Comparison of ENCODE assay signal across 22 cellular contexts in the genomic region with DNA sequence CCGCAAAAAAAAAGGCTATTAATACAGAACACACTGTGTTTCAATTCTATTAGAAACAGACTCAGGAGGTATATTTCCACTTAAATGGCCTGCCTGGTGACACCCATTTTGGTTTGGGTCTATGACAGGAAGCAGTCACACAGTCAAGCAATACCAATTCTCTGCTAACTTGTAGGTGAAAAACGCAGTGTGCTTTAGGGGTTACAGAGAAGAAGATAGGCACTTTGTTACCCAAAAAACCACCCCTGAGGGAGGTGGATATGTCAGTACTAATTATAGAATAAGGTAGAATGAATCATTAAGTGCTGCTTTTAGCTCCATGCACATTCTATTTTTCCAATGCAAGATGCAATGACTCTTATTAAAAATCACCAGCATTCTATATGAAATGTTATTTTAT.
"Had no signal": no experiment of that assay in that cellular context is flagged by ENCODE, and none has a peak within 500 bp of the region (broad histone marks: within the 10 kb centered on the region; RNA-seq: fewer than 3 reads in every experiment).

No MANE protein-coding gene starts in this region.

- DNase-seq: colonic mucosa; cortex of kidney; dermis blood vessel endothelial cell; dorsolateral prefrontal cortex; effector CD4-positive, alpha-beta T cell; effector CD8-positive, alpha-beta T cell; effector memory CD4-positive, alpha-beta T cell; effector memory CD8-positive, alpha-beta T cell; endodermal cell; erythroblast; esophagus squamous epithelium; foreskin fibroblast; foreskin keratinocyte; foreskin melanocyte; gastrocnemius medialis; glutamatergic neuron had no signal

- H3K4me1 ChIP-seq: colonic mucosa, esophagus muscularis mucosa, esophagus squamous epithelium, foreskin keratinocyte, gastrocnemius medialis, gastroesophageal sphincter had no signal

- H3K27me3 ChIP-seq: colonic mucosa, dorsolateral prefrontal cortex, esophagus muscularis mucosa, esophagus squamous epithelium, foreskin keratinocyte, gastrocnemius medialis, gastroesophageal sphincter, heart left ventricle, heart right ventricle had no signal

- H3K36me3 ChIP-seq: colonic mucosa had no signal

- H3K27ac ChIP-seq: colonic mucosa, coronary artery, dorsolateral prefrontal cortex, epithelial cell of prostate, esophagus muscularis mucosa, esophagus squamous epithelium, foreskin keratinocyte, gastrocnemius medialis, gastroesophageal sphincter had no signal

- H3K4me3 ChIP-seq: colonic mucosa, coronary artery, dorsolateral prefrontal cortex, esophagus muscularis mucosa, esophagus squamous epithelium, gastrocnemius medialis, gastroesophageal sphincter, heart left ventricle, heart right ventricle had no signal

- H3K9me3 ChIP-seq: colonic mucosa, esophagus muscularis mucosa, esophagus squamous epithelium, gastrocnemius medialis, gastroesophageal sphincter, heart left ventricle, heart right ventricle had no signal
